8 cellular contexts compared by ENCODE assay signal in the genomic region with DNA sequence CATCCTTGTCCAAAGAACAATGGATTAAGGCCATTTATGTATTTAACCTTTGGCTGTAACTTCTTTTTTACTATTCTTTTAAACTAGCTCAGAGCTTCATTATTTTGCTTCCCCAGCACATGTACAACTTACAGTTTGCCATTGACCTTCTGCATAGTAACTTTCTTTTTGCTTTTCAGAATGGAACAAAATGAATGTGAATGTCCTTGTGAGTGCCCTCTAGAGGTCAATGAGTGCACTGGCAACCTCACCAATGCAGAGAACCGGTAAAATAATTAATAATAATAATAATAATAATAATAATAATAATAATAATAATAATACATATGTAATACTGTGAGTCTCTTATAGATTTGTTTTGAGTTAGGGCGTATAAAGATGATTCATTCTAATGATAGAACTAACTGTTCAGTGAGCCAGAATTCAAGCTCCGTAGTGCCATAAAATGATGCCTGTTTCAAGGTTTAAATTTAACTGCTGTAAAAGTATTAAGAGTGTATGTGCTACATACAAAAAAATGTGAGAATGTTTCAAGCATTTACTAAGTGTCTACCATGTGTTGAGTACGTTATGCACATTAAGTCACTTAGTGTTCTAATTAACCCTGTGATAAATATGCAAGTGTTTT.
A peak's percentile ranks its signal among the peaks of the same experiment; 100 is the strongest.
DNase-seq lines count a peak whose midpoint lies in the region; ATAC-seq, FAIRE-seq and TF ChIP-seq lines count a peak whose summit lies in the region.

No MANE protein-coding gene starts in this region.

- peaks cover 77% of the 10 kb centered on the region for H3K36me3 Mint-ChIP-seq in nephron progenitor cell (ENCODE audit: low read depth)
- H3K36me3 Mint-ChIP-seq in activated T-cell treated with anti-CD3 and anti-CD28 coated beads, Interleukin-2, amount 50 U/mL, for 4 hours (ENCODE audit: insufficient read depth): no peaks in the 10 kb centered on the region

- no peak for ATAC-seq in activated T-cell treated with anti-CD3 and anti-CD28 coated beads, Interleukin-2, amount 50 U/mL, for 4 hours
- ATAC-seq in HG03095 (IDR thresholded peaks at IDR 0.05; ENCODE audit: unreplicated experiment): no peak

- FAIRE-seq in bronchial epithelial cell (lab: Jason Lieb, UNC): no peak

- H3K4me3 Mint-ChIP-seq in nephron progenitor cell: no peak overlapping the region
- H3K4me3 Mint-ChIP-seq in activated T-cell treated with anti-CD3 and anti-CD28 coated beads, Interleukin-2, amount 50 U/mL, for 4 hours: no peak overlapping the region

- TF ChIP-seq CTCF in GM12872 (IDR thresholded peaks at IDR 0.05; ENCODE audit: insufficient read depth, low read depth, low read length) (peak; percentile 66), bronchial epithelial cell (IDR thresholded peaks at IDR 0.05; ENCODE audit: insufficient read depth, low read length, severe bottlenecking) (peak; percentile 49), nephron progenitor cell (IDR thresholded peaks at IDR 0.05) (peak; percentile 65)

- no peak overlapping the region for H3K27ac ChIP-seq in Karpas-422 (ENCODE audit: low read length)

- H3K27me3 ChIP-seq in Karpas-422 (ENCODE audit: low read length) (no peaks in the 10 kb centered on the region), bronchial epithelial cell (ENCODE audit: control insufficient read depth, insufficient read depth, low read length) (no peaks in the 10 kb centered on the region), MG63 (no peaks in the 10 kb centered on the region)

- no peaks in the 10 kb centered on the region for H3K4me1 Mint-ChIP-seq in nephron progenitor cell
- H3K4me1 Mint-ChIP-seq in activated T-cell treated with anti-CD3 and anti-CD28 coated beads, Interleukin-2, amount 50 U/mL, for 4 hours (ENCODE audit: low read depth): no peaks in the 10 kb centered on the region

- no peaks in the 10 kb centered on the region for H3K4me1 ChIP-seq in Karpas-422 (ENCODE audit: low read length)

- H3K36me3 ChIP-seq in Karpas-422 (ENCODE audit: insufficient read depth, low read length) (no peaks in the 10 kb centered on the region), bronchial epithelial cell (ENCODE audit: control insufficient read depth, insufficient read depth, low read length) (no peaks in the 10 kb centered on the region), MG63 (no peaks in the 10 kb centered on the region)

- no peak overlapping the region for H2AFZ ChIP-seq in Karpas-422 (ENCODE audit: low read length)

- no peaks in the 10 kb centered on the region for H3K9me3 Mint-ChIP-seq in nephron progenitor cell
- H3K9me3 Mint-ChIP-seq in activated T-cell treated with anti-CD3 and anti-CD28 coated beads, Interleukin-2, amount 50 U/mL, for 4 hours: no peaks in the 10 kb centered on the region

- H3K27me3 Mint-ChIP-seq in nephron progenitor cell (ENCODE audit: low read depth, poor library complexity): no peaks in the 10 kb centered on the region
- peaks cover 3% of the 10 kb centered on the region for H3K27me3 Mint-ChIP-seq in activated T-cell treated with anti-CD3 and anti-CD28 coated beads, Interleukin-2, amount 50 U/mL, for 4 hours (ENCODE audit: low read depth)

- no peak overlapping the region for H3K27ac Mint-ChIP-seq in nephron progenitor cell

- no peak overlapping the region for H3K9ac ChIP-seq in Karpas-422 (ENCODE audit: low read length)

- H3K79me2 ChIP-seq in Karpas-422 (ENCODE audit: low read length): no peaks in the 10 kb centered on the region

- H3K9me3 ChIP-seq in Karpas-422 (ENCODE audit: low read length): no peaks in the 10 kb centered on the region
- H3K9me3 ChIP-seq in MG63: no peaks in the 10 kb centered on the region

- H3K4me3 ChIP-seq in Karpas-422 (ENCODE audit: low read length) (no peak overlapping the region), bronchial epithelial cell (ENCODE audit: low read depth, low read length) (no peak overlapping the region), MG63 (no peak overlapping the region)

- H3K9me2 ChIP-seq in Karpas-422 (replicated peaks; ENCODE audit: insufficient read depth, low read length): no peaks in the 10 kb centered on the region

- no peak overlapping the region for H3K4me2 ChIP-seq in Karpas-422 (ENCODE audit: low read depth, low read length, poor library complexity, severe bottlenecking)

- no peaks in the 10 kb centered on the region for H4K20me1 ChIP-seq in Karpas-422 (ENCODE audit: insufficient read depth, low read depth, low read length)

- DNase-seq in Karpas-422: peak; percentile 46
- DNase-seq in bronchial epithelial cell (ENCODE audit: low read depth): peak; percentile 30
- DNase-seq in nephron progenitor cell: no peak
- no peak for DNase-seq in activated T-cell treated with anti-CD3 and anti-CD28 coated beads, Interleukin-2, amount 50 U/mL, for 4 hours
- no peak for DNase-seq in MG63
- no peak for DNase-seq in activated naive CD4-positive, alpha-beta T cell treated with anti-CD3 and anti-CD28 coated beads, Interleukin-2, amount 50 U/mL, for 16 hours

Comparison
In these comparisons a context has a peak if more than half of its experiments do, and no peak if none do; other contexts are left out.
1. DNase-seq: peak in Karpas-422 (single experiment) and bronchial epithelial cell (single experiment); none in nephron progenitor cell (single experiment), activated T-cell treated with anti-CD3 and anti-CD28 coated beads, Interleukin-2, amount 50 U/mL, for 4 hours (single experiment), MG63 (single experiment) and activated naive CD4-positive, alpha-beta T cell treated with anti-CD3 and anti-CD28 coated beads, Interleukin-2, amount 50 U/mL, for 16 hours (single experiment).
2. Peak in every context shown above with its lines, with median percentiles within 50 percentile points of each other: CTCF ChIP-seq.